8 cellular contexts compared by ENCODE assay signal in genomic region chr10:132307823-132308587, GRCh38. TPM values are rescaled to one million over a fixed set of nuclear protein-coding genes. Genes with fewer than 3 reads are reported as not detected.
A peak's percentile ranks its signal among the peaks of the same experiment; 100 is the strongest.
DNase-seq lines count a peak whose midpoint lies in the region; ATAC-seq and TF ChIP-seq lines count a peak whose summit lies in the region.

STK32C (minus strand) TSS chr10:132307950; CDS start chr10:132307833, 117 bp downstream.

- peak within 1 kb of the TSS; percentile 67 to 75 for H3K4me3 ChIP-seq in cardiac fibroblast (replicated peaks in 1 of 2; ENCODE audit: low read depth in 2 of 2, low read length in 2 of 2)

- POLR2A ChIA-PET in activated B cell treated with CpG ODN at 0.5 μM for 24 hours (lab: Charles Lee), result interaction anchor here (0.5 to 1.4 kb wide), 6 partner anchors 19 to 110 kb away, joined by 3 to 13 read pairs (median 5); partner anchors contain the start of gene LRRC27

- intact Hi-C loops in activated B cell treated with CpG ODN at 0.5 μM for 24 hours (cut with micrococcal nuclease), result loop anchor here (1.0 to 5.0 kb wide), 9 partner anchors 24 to 999 kb away; partner anchors contain the start of genes DPYSL4, INPP5A, LRRC27 and PPP2R2D

- H3K4me1 Mint-ChIP-seq in activated B cell treated with CpG ODN at 0.5 μM for 24 hours, result peaks cover 11% of the 10 kb centered on the region

- CTCF ChIA-PET in activated B cell treated with CpG ODN at 0.5 μM for 24 hours (lab: Charles Lee), result no interaction called here

- H3K27me3 Mint-ChIP-seq in activated B cell treated with CpG ODN at 0.5 μM for 24 hours, result peaks cover 11% of the 10 kb centered on the region

- H3K36me3 Mint-ChIP-seq in activated B cell treated with CpG ODN at 0.5 μM for 24 hours (ENCODE audit: low read depth), result no peaks in the 10 kb centered on the region

- H3K27ac Mint-ChIP-seq in activated B cell treated with CpG ODN at 0.5 μM for 24 hours, result no peak within 1 kb of the TSS

- peak within 1 kb of the TSS; percentile 86 for H3K4me3 Mint-ChIP-seq in activated B cell treated with CpG ODN at 0.5 μM for 24 hours

- peak; percentile 7 to 63 for DNase-seq in NCI-H187 (lab: John Stamatoyannopoulos, UW)
- no peak for DNase-seq in NCI-H187 treated with DMSO at 0.1 percent for 48 hours (lab: John Stamatoyannopoulos, UW)
- peak; percentile 19 for DNase-seq in NCI-H1694 treated with DMSO at 0.1 percent for 48 hours (lab: John Stamatoyannopoulos, UW)
- DNase-seq in activated B cell treated with CpG ODN at 0.5 μM for 24 hours, result peak; percentile 79
- peak; percentile 92 to 94 for DNase-seq in cardiac fibroblast (ENCODE audit: low read depth in 2 of 2)
- DNase-seq in inferior parietal cortex (ENCODE audit: extremely low spot score), result peak; percentile 71
- peak; percentile 63 for DNase-seq in smooth muscle cell of the brain vasculature (ENCODE audit: low read depth, low spot score)

- ATAC-seq in HG02798 (IDR thresholded peaks at IDR 0.05; ENCODE audit: poor library complexity, unreplicated experiment) (peak; percentile 79), activated B cell treated with CpG ODN at 0.5 μM for 24 hours (ENCODE audit: low read depth) (peak; percentile 90)

- H3K9me3 Mint-ChIP-seq in activated B cell treated with CpG ODN at 0.5 μM for 24 hours, result no peaks in the 10 kb centered on the region

- TF ChIP-seq CTCF in activated B cell treated with CpG ODN at 0.5 μM for 24 hours (IDR thresholded peaks at IDR 0.05) (no peak), cardiac fibroblast (IDR thresholded peaks at IDR 0.05; ENCODE audit: low read depth, low read length) (no peak)

RNA-seq across cellular contexts. Expression of gene STK32C, which starts in this region (rescaled TPM):
- 11.0 and 13.8 TPM in 2 replicates for total RNA-seq in activated B cell treated with CpG ODN at 0.5 μM for 24 hours
